Comparison of ENCODE assay signal across 2 cellular contexts in the genomic region with DNA sequence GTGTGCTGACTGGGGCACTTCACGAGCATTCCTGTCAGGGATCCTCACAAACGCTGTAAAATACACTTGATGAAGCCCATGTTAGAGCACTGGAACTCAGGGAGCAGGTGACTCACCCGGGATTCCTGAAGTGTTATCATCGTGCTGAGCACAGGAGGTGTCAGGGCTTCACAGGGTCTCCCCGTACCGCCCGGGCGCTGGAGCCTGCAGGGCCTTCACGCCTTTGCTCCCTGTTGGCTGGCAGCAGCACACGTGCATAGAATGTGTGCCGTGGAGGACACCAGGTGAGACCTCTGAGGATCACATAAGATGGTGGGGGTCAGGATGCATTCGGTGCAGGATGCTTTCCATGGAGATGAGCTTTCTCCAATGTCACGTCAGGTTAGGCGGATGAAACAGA.
TF ChIP-seq lines count a peak whose summit lies in the region.

No MANE protein-coding gene starts in this region.

TF ChIP-seq in GM23338, 12 proteins besides CTCF, POLR2A, EP300 and RAD21 (continued from another document):
- TF ChIP-seq, protein P1, sequence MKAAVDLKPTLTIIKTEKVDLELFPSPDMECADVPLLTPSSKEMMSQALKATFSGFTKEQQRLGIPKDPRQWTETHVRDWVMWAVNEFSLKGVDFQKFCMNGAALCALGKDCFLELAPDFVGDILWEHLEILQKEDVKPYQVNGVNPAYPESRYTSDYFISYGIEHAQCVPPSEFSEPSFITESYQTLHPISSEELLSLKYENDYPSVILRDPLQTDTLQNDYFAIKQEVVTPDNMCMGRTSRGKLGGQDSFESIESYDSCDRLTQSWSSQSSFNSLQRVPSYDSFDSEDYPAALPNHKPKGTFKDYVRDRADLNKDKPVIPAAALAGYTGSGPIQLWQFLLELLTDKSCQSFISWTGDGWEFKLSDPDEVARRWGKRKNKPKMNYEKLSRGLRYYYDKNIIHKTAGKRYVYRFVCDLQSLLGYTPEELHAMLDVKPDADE (IDR thresholded peaks at IDR 0.05), result no peak
- no peak for TF ChIP-seq STAT1 (IDR thresholded peaks at IDR 0.05; ENCODE audit: unreplicated experiment)
- no peak for TF ChIP-seq CREB1 (CRISPR knock-in tag; IDR thresholded peaks at IDR 0.05; ENCODE audit: low read depth)
- no peak for TF ChIP-seq EZH2phosphoT487 (IDR thresholded peaks at IDR 0.05; ENCODE audit: unreplicated experiment)
- TF ChIP-seq, protein P2, sequence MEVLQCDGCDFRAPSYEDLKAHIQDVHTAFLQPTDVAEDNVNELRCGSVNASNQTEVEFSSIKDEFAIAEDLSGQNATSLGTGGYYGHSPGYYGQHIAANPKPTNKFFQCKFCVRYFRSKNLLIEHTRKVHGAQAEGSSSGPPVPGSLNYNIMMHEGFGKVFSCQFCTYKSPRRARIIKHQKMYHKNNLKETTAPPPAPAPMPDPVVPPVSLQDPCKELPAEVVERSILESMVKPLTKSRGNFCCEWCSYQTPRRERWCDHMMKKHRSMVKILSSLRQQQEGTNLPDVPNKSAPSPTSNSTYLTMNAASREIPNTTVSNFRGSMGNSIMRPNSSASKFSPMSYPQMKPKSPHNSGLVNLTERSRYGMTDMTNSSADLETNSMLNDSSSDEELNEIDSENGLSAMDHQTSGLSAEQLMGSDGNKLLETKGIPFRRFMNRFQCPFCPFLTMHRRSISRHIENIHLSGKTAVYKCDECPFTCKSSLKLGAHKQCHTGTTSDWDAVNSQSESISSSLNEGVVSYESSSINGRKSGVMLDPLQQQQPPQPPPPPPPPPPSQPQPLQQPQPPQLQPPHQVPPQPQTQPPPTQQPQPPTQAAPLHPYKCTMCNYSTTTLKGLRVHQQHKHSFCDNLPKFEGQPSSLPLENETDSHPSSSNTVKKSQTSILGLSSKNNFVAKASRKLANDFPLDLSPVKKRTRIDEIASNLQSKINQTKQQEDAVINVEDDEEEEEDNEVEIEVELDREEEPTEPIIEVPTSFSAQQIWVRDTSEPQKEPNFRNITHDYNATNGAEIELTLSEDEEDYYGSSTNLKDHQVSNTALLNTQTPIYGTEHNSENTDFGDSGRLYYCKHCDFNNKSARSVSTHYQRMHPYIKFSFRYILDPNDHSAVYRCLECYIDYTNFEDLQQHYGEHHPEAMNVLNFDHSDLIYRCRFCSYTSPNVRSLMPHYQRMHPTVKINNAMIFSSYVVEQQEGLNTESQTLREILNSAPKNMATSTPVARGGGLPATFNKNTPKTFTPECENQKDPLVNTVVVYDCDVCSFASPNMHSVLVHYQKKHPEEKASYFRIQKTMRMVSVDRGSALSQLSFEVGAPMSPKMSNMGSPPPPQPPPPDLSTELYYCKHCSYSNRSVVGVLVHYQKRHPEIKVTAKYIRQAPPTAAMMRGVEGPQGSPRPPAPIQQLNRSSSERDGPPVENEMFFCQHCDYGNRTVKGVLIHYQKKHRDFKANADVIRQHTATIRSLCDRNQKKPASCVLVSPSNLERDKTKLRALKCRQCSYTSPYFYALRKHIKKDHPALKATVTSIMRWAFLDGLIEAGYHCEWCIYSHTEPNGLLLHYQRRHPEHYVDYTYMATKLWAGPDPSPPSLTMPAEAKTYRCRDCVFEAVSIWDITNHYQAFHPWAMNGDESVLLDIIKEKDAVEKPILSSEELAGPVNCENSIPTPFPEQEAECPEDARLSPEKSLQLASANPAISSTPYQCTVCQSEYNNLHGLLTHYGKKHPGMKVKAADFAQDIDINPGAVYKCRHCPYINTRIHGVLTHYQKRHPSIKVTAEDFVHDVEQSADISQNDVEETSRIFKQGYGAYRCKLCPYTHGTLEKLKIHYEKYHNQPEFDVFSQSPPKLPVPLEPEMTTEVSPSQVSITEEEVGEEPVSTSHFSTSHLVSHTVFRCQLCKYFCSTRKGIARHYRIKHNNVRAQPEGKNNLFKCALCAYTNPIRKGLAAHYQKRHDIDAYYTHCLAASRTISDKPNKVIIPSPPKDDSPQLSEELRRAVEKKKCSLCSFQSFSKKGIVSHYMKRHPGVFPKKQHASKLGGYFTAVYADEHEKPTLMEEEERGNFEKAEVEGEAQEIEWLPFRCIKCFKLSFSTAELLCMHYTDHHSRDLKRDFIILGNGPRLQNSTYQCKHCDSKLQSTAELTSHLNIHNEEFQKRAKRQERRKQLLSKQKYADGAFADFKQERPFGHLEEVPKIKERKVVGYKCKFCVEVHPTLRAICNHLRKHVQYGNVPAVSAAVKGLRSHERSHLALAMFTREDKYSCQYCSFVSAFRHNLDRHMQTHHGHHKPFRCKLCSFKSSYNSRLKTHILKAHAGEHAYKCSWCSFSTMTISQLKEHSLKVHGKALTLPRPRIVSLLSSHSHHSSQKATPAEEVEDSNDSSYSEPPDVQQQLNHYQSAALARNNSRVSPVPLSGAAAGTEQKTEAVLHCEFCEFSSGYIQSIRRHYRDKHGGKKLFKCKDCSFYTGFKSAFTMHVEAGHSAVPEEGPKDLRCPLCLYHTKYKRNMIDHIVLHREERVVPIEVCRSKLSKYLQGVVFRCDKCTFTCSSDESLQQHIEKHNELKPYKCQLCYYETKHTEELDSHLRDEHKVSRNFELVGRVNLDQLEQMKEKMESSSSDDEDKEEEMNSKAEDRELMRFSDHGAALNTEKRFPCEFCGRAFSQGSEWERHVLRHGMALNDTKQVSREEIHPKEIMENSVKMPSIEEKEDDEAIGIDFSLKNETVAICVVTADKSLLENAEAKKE (CRISPR knock-in tag; IDR thresholded peaks at IDR 0.05), result no peak

TF ChIP-seq in WTC11, 78 proteins besides CTCF, POLR2A, EP300 and RAD21 (continued from another document):
- TF ChIP-seq, protein P3, sequence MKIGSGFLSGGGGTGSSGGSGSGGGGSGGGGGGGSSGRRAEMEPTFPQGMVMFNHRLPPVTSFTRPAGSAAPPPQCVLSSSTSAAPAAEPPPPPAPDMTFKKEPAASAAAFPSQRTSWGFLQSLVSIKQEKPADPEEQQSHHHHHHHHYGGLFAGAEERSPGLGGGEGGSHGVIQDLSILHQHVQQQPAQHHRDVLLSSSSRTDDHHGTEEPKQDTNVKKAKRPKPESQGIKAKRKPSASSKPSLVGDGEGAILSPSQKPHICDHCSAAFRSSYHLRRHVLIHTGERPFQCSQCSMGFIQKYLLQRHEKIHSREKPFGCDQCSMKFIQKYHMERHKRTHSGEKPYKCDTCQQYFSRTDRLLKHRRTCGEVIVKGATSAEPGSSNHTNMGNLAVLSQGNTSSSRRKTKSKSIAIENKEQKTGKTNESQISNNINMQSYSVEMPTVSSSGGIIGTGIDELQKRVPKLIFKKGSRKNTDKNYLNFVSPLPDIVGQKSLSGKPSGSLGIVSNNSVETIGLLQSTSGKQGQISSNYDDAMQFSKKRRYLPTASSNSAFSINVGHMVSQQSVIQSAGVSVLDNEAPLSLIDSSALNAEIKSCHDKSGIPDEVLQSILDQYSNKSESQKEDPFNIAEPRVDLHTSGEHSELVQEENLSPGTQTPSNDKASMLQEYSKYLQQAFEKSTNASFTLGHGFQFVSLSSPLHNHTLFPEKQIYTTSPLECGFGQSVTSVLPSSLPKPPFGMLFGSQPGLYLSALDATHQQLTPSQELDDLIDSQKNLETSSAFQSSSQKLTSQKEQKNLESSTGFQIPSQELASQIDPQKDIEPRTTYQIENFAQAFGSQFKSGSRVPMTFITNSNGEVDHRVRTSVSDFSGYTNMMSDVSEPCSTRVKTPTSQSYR (CRISPR knock-in tag; IDR thresholded peaks at IDR 0.05), result no peak
